In the genomic region with DNA sequence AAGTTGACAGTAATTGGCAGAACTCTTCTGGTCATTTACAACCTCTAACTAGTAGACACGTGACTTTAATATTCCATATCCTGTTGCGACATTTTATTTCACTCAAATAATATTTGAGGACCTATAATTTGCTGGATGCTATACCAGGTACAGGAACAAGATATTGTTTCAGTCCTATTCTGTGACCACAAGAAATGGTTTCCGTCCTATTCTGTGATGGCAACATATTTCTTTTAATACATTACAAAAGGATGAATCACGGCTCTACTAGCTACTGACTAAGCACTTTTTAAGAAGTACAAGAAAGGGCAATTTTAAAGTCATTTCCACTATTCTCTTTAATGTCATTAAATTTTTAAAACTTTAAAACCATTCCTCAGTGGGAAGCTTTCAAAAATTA, we compare ENCODE assay signal across 24 cellular contexts.
DNase-seq lines count a peak whose midpoint lies in the region; ATAC-seq, FAIRE-seq and TF ChIP-seq lines count a peak whose summit lies in the region.
"Had no signal": no experiment of that assay in that cellular context is flagged by ENCODE, and none has a peak within 500 bp of the region (broad histone marks: within the 10 kb centered on the region; RNA-seq: fewer than 3 reads in every experiment).

No MANE protein-coding gene starts in this region.

- H3K9me3 Mint-ChIP-seq in glutamatergic neuron (ENCODE audit: unreplicated experiment): no peaks in the 10 kb centered on the region
- H3K9me3 Mint-ChIP-seq: HFFc6 had no signal

- H3K36me3 Mint-ChIP-seq in glutamatergic neuron (ENCODE audit: unreplicated experiment): no peaks in the 10 kb centered on the region
- H3K36me3 Mint-ChIP-seq: CD4-positive, CD25-positive, alpha-beta regulatory T cell had no signal

- H3K4me2 ChIP-seq in MM.1S (ENCODE audit: low read depth, low read length): 0 out of 2 replicates have a peak overlapping the region, but pooled peaks have one; percentile 17

- DNase-seq in GM03348 (ENCODE audit: low spot score) (peak; percentile 10), MM.1S (peak; percentile 91), choroid plexus epithelial cell (ENCODE audit: low read depth) (peak; percentile 45), urothelium cell line (ENCODE audit: low spot score) (peak; percentile 23), glutamatergic neuron (no peak)
- DNase-seq: CD4-positive, CD25-positive, alpha-beta regulatory T cell; DMS153; DND-41; GOT3; HFFc6; KG1; NCI-H1105 treated with DMSO at 0.1 percent for 48 hours; NCI-H146; NCI-H2029; NCI-H446 treated with DMSO at 0.1 percent for 48 hours; NCI-H526; SHP77; T-helper 1 cell had no signal

- no peaks in the 10 kb centered on the region for H3F3A ChIP-seq in MM.1S (ENCODE audit: insufficient read depth, low read length)

- H3K27me3 ChIP-seq in MM.1S (replicated peaks; ENCODE audit: insufficient read depth, low read length): no peaks in the 10 kb centered on the region

- no peaks in the 10 kb centered on the region for H3K79me2 ChIP-seq in MM.1S (ENCODE audit: low read length)

- H3K4me3 ChIP-seq in MM.1S (ENCODE audit: low read length) (no peak overlapping the region), choroid plexus epithelial cell (ENCODE audit: low read depth, low read length) (no peak overlapping the region)
- H3K4me3 ChIP-seq: HAP-1 had no signal

- peak overlapping the region; percentile 47; the same call in 1 of the 2 replicates for H3K27ac ChIP-seq in MM.1S (ENCODE audit: low read length)
- H3K27ac ChIP-seq: RWPE1 had no signal

- H2AFZ ChIP-seq in MM.1S (ENCODE audit: low read length): no peak overlapping the region

- FAIRE-seq in urothelium cell line (lab: Jason Lieb, UNC): no peak
- FAIRE-seq: GM18507 had no signal

- 0 out of 2 replicates have a peak, but pooled peaks cover 3% of the 10 kb centered on the region for H3K4me1 ChIP-seq in MM.1S (ENCODE audit: low read length)
- H3K4me1 ChIP-seq: HAP-1 had no signal

- H3K27me3 Mint-ChIP-seq in glutamatergic neuron (ENCODE audit: unreplicated experiment): no peaks in the 10 kb centered on the region
- H3K27me3 Mint-ChIP-seq: CD4-positive, CD25-positive, alpha-beta regulatory T cell had no signal

- no peak overlapping the region for H3K9ac ChIP-seq in MM.1S (ENCODE audit: low read length)

- H3K9me2 ChIP-seq in MM.1S (replicated peaks; ENCODE audit: insufficient read depth, low read length): no peaks in the 10 kb centered on the region

- no peak overlapping the region for H3K4me3 Mint-ChIP-seq in glutamatergic neuron (ENCODE audit: unreplicated experiment)
- H3K4me3 Mint-ChIP-seq: CD4-positive, CD25-positive, alpha-beta regulatory T cell; HFFc6 had no signal

- H3K9me3 ChIP-seq in MM.1S (replicated peaks; ENCODE audit: insufficient read depth, low read length): no peaks in the 10 kb centered on the region
- H3K9me3 ChIP-seq: HAP-1 had no signal

- H3K36me3 ChIP-seq in MM.1S (replicated peaks; ENCODE audit: insufficient read depth, low read length): no peaks in the 10 kb centered on the region
- H3K36me3 ChIP-seq: HAP-1 had no signal

- ATAC-seq in GM21825 (IDR thresholded peaks at IDR 0.05; ENCODE audit: unreplicated experiment) (no peak), GM21786 (IDR thresholded peaks at IDR 0.05; ENCODE audit: unreplicated experiment) (no peak)
- ATAC-seq: Panc1 had no signal

- no peaks in the 10 kb centered on the region for H3K4me1 Mint-ChIP-seq in glutamatergic neuron (ENCODE audit: low read depth, unreplicated experiment)
- H3K4me1 Mint-ChIP-seq: CD4-positive, CD25-positive, alpha-beta regulatory T cell had no signal

- TF ChIP-seq CTCF in MM.1S (IDR thresholded peaks at IDR 0.05; ENCODE audit: low read length) (no peak), choroid plexus epithelial cell (conservative IDR thresholded peaks at IDR 0.05; ENCODE audit: low read depth, low read length) (no peak), glutamatergic neuron (IDR thresholded peaks at IDR 0.05; ENCODE audit: partially characterized antibody, unreplicated experiment) (no peak)

- H3K27ac Mint-ChIP-seq in glutamatergic neuron (ENCODE audit: unreplicated experiment): no peak overlapping the region
- H3K27ac Mint-ChIP-seq: CD4-positive, CD25-positive, alpha-beta regulatory T cell; HFFc6 had no signal

- no peaks in the 10 kb centered on the region for H4K20me1 ChIP-seq in MM.1S (ENCODE audit: insufficient read depth, low read length)
